Comparison of ENCODE assay signal across 21 cellular contexts in genomic region chr13:48489666-48490065, GRCh38. TPM values are rescaled to one million over a fixed set of nuclear protein-coding genes. Genes with fewer than 3 reads are reported as not detected.
A peak's percentile ranks its signal among the peaks of the same experiment; 100 is the strongest.
DNase-seq lines count a peak whose midpoint lies in the region; ATAC-seq, FAIRE-seq and TF ChIP-seq lines count a peak whose summit lies in the region.
"Had no signal": no experiment of that assay in that cellular context is flagged by ENCODE, and none has a peak within 500 bp of the region (broad histone marks: within the 10 kb centered on the region; RNA-seq: fewer than 3 reads in every experiment).

No MANE protein-coding gene starts in this region.

- dilution Hi-C loops in mammary epithelial cell (cut with HindIII; ENCODE audit: low sequenced_read_pairs), result loop anchor here (5.0 kb wide), 1 partner anchor 87 kb away; no protein-coding TSS in a partner anchor

- intact Hi-C loops in mammary epithelial cell (cut with micrococcal nuclease) (no loop called here), MCF 10A (cut with micrococcal nuclease) (no loop called here), spleen (cut with DNase I; ENCODE audit: low total_unique reads) (no loop called here)

- no peak overlapping the region for H3K4me2 ChIP-seq in mammary epithelial cell (ENCODE audit: insufficient read depth, low read depth, low read length)

- no peaks in the 10 kb centered on the region for H4K20me1 ChIP-seq in mammary epithelial cell (ENCODE audit: insufficient read depth, low read length)

- FAIRE-seq in GM12892 (lab: Jason Lieb, UNC), result peak; percentile 76
- FAIRE-seq: H54, HTR-8/SVneo had no signal

- no peak for ATAC-seq in RWPE2 (ENCODE audit: low read depth)
- ATAC-seq: left ventricle myocardium superior had no signal

- BruUV-seq in mammary epithelial cell (replicated peaks; lab: Mats Ljungman, UMichigan) (TSS peak; percentile 15), MCF 10A (replicated peaks; lab: Mats Ljungman, UMichigan) (no TSS peak)

- H3K27ac Mint-ChIP-seq in MCF 10A (ENCODE audit: low read depth, unreplicated experiment), result no peak overlapping the region

- H3K27me3 ChIP-seq in mammary epithelial cell (ENCODE audit: insufficient read depth, low read length) (no peaks in the 10 kb centered on the region), RWPE2 (ENCODE audit: insufficient read depth, poor library complexity, severe bottlenecking) (no peaks in the 10 kb centered on the region), spleen (replicated peaks in 1 of 7) (no peaks in the 10 kb centered on the region)
- H3K27me3 ChIP-seq: ascending aorta, neutrophil, SJSA1 had no signal

- H3K36me3 ChIP-seq in mammary epithelial cell (ENCODE audit: insufficient read depth, low read length) (no peaks in the 10 kb centered on the region), RWPE2 (ENCODE audit: low read depth) (no peaks in the 10 kb centered on the region), spleen (peaks cover 0 to 35% (median 0%) of the 10 kb centered on the region in 6 donors)
- H3K36me3 ChIP-seq: ascending aorta had no signal

- in situ Hi-C loops in mammary epithelial cell (cut with MboI; ENCODE audit: low sequenced_read_pairs in 2 of 2), result no loop called here

- no peaks in the 10 kb centered on the region for H3K36me3 Mint-ChIP-seq in MCF 10A (ENCODE audit: insufficient read depth, unreplicated experiment)

- no peak for TF ChIP-seq CTCF in mammary epithelial cell (conservative IDR thresholded peaks at IDR 0.05 in 1 of 2, IDR thresholded peaks at IDR 0.05 in 1 of 2; ENCODE audit: extremely low read depth in 1 of 2, insufficient read depth in 1 of 2, low read depth in 1 of 2, low read length in 2 of 2)
- no peak for TF ChIP-seq CTCF in MCF 10A (IDR thresholded peaks at IDR 0.05; ENCODE audit: unreplicated experiment)
- TF ChIP-seq CTCF in RWPE2 (IDR thresholded peaks at IDR 0.05; ENCODE audit: poor library complexity, severe bottlenecking), result no peak
- no peak for TF ChIP-seq CTCF in spleen (IDR thresholded peaks at IDR 0.05 in 8 of 11, conservative IDR thresholded peaks at IDR 0.05 in 3 of 11)

- POLR2A ChIA-PET in MCF 10A (lab: Yijun Ruan, JAX), result interaction anchor here (0.5 to 1.4 kb wide), 2 partner anchors 88 to 90 kb away, joined by 3 read pairs; no protein-coding TSS in a partner anchor

- TF ChIP-seq POLR2A in GM12892 (IDR thresholded peaks at IDR 0.05; ENCODE audit: low read depth, low read length), result no peak
- TF ChIP-seq POLR2A in spleen (IDR thresholded peaks at IDR 0.05), result no peak

- H3K9me3 Mint-ChIP-seq in MCF 10A (ENCODE audit: unreplicated experiment), result no peaks in the 10 kb centered on the region

- H3K27me3 Mint-ChIP-seq in MCF 10A (ENCODE audit: insufficient read depth, unreplicated experiment), result no peaks in the 10 kb centered on the region

- no peak overlapping the region for H3K9ac ChIP-seq in mammary epithelial cell (ENCODE audit: insufficient read depth, low read length)

- H3K27ac ChIP-seq in mammary epithelial cell (ENCODE audit: insufficient read depth, low read depth, low read length), result no peak overlapping the region
- H3K27ac ChIP-seq in RWPE2 (ENCODE audit: poor library complexity, severe bottlenecking), result peak overlapping the region; percentile 10
- H3K27ac ChIP-seq in spleen, result peak overlapping the region; percentile 1 to 89 (median 87)
- H3K27ac ChIP-seq: ascending aorta, neutrophil, SJSA1 had no signal

- H3K4me1 Mint-ChIP-seq in MCF 10A (ENCODE audit: insufficient read depth, unreplicated experiment), result no peaks in the 10 kb centered on the region

- DNase-seq in mammary epithelial cell (no peak), MCF 10A (ENCODE audit: unreplicated experiment) (no peak), GM12892 (ENCODE audit: insufficient read length) (no peak), RWPE2 (ENCODE audit: low spot score) (no peak), spleen (no peak), NCI-H1105 (lab: John Stamatoyannopoulos, UW) (no peak), COLO668 (lab: John Stamatoyannopoulos, UW; ENCODE audit: unreplicated experiment) (no peak)
- DNase-seq in stimulated activated CD4-positive, alpha-beta T cell treated with anti-CD3 and anti-CD28 coated beads, Interleukin-12 subunit alpha, Interleukin-12 subunit beta, amount 100 ng/mL, for 4 hours, result no peak
- DNase-seq: activated gamma-delta T cell; effector CD4-positive, alpha-beta T cell; left ventricle myocardium superior; NCI-H1436; NCI-H2171; NCI-H69; stimulated activated CD8-positive, alpha-beta memory T cell treated with anti-CD3 and anti-CD28 coated beads, Interleukin-4, amount 100 ng/mL, for 48 hours; T-helper 9 cell had no signal

- H3K4me3 Mint-ChIP-seq in MCF 10A (ENCODE audit: unreplicated experiment), result no peak overlapping the region

- H3K79me2 ChIP-seq in mammary epithelial cell (ENCODE audit: insufficient read depth, low read length), result no peaks in the 10 kb centered on the region

- H3K9me3 ChIP-seq in mammary epithelial cell (replicated peaks; ENCODE audit: insufficient read depth, low read length), result no peaks in the 10 kb centered on the region
- H3K9me3 ChIP-seq in RWPE2 (ENCODE audit: severe bottlenecking), result no peaks in the 10 kb centered on the region
- H3K9me3 ChIP-seq in spleen, result peaks cover 0 to 11% (median 0%) of the 10 kb centered on the region in 8 donors
- H3K9me3 ChIP-seq: ascending aorta, neutrophil, SJSA1 had no signal

- CTCF ChIA-PET in mammary epithelial cell (lab: Charles Lee; ENCODE audit: low non-redundant PET), result no interaction called here
- CTCF ChIA-PET in MCF 10A (lab: Yijun Ruan, JAX), result no interaction called here

- H3K4me1 ChIP-seq in mammary epithelial cell (ENCODE audit: insufficient read depth, low read length), result peaks cover 29% of the 10 kb centered on the region
- peaks cover 18% of the 10 kb centered on the region for H3K4me1 ChIP-seq in RWPE2 (ENCODE audit: insufficient read depth, poor library complexity, severe bottlenecking)
- peaks cover 18 to 82% (median 66%) of the 10 kb centered on the region in 6 donors for H3K4me1 ChIP-seq in spleen
- H3K4me1 ChIP-seq: ascending aorta, SJSA1 had no signal

- H3K4me3 ChIP-seq in mammary epithelial cell (replicated peaks in 1 of 3; ENCODE audit: insufficient read depth in 1 of 3, low read depth in 2 of 3, low read length in 3 of 3) (no peak overlapping the region), RWPE2 (ENCODE audit: severe bottlenecking) (no peak overlapping the region), spleen (peak overlapping the region in 1 of 8 donors; percentile 11)
- H3K4me3 ChIP-seq: ascending aorta, SJSA1 had no signal

- H2AFZ ChIP-seq in mammary epithelial cell (ENCODE audit: low read depth, low read length), result no peak overlapping the region

RNA-seq across cellular contexts. Expression of gene RCBTB2, which starts 43.2 kb away (rescaled TPM):
- total RNA-seq in mammary epithelial cell (10 to 100 TPM in 1 of 2 donors, 1 to 10 TPM in 1; 4.9 to 12.0 TPM), MCF 10A (2022) (2.4 TPM in 2 replicates), spleen (10 to 100 TPM; 14.4 to 19.6 (median 15.9) TPM)
- polyA plus RNA-seq in mammary epithelial cell (3.7 TPM), spleen (10 to 100 TPM in 2 of 3 donors, 1 to 10 TPM in 1; 6.7 to 14.1 (median 12.5) TPM)
- polyA minus RNA-seq in mammary epithelial cell, result 0.26 TPM
- 11.4 TPM for polyA plus RNA-seq in GM12892 (2012; ENCODE audit: missing spikeins)
